ENCODE assay signal across 8 cellular contexts in genomic region chrX:106802388-106803275, GRCh38. TPM values are rescaled to one million over a fixed set of nuclear protein-coding genes. Genes with fewer than 3 reads are reported as not detected.
DNase-seq lines count a peak whose midpoint lies in the region; ATAC-seq, FAIRE-seq and TF ChIP-seq lines count a peak whose summit lies in the region.

Gene TBC1D8B, plus strand, starts transcription at chrX:106802673. Its CDS starts 181 bp downstream, at chrX:106802854.

- no peaks in the 10 kb centered on the region for H3K36me3 ChIP-seq in H1 (ENCODE audit: control insufficient read depth in 2 of 4, insufficient read depth in 4 of 4, low read length in 3 of 4)

- no peak within 1 kb of the TSS for H3K4ac ChIP-seq in H1 (replicated peaks; ENCODE audit: insufficient read length, low read depth, low read length)

- no peak within 1 kb of the TSS for H4K91ac ChIP-seq in H1 (replicated peaks; ENCODE audit: insufficient read length, low read length)

- peak within 1 kb of the TSS; percentile 46; the same call in 1 of the 2 replicates for H2BK15ac ChIP-seq in H1 (ENCODE audit: low read length)

- H2BK20ac ChIP-seq in H1 (ENCODE audit: low read length): no peak within 1 kb of the TSS

- no peak within 1 kb of the TSS for H3K27ac Mint-ChIP-seq in natural killer cell treated with Interleukin-12 subunit alpha and Interleukin-12 subunit beta and Interleukin-15 and Interleukin-18, amount 100 ng/mL, for 72 hours
- H3K27ac Mint-ChIP-seq in natural killer cell: no peak within 1 kb of the TSS
- peak within 1 kb of the TSS; percentile 83 for H3K27ac Mint-ChIP-seq in WTC11
- H3K27ac Mint-ChIP-seq in stimulated activated effector memory CD8-positive, alpha-beta T cell treated with anti-CD3 and anti-CD28 coated beads, Interleukin-12 subunit alpha, Interleukin-12 subunit beta, amount 100 ng/mL, for 72 hours: no peak within 1 kb of the TSS

- H2BK120ac ChIP-seq in H1 (replicated peaks; ENCODE audit: low read depth, low read length): no peak within 1 kb of the TSS

- H3K4me1 ChIP-seq in H1 (replicated peaks in 1 of 4; ENCODE audit: control insufficient read depth in 3 of 4, insufficient read depth in 4 of 4, low read length in 3 of 4): no peaks in the 10 kb centered on the region

- FAIRE-seq in H1 (lab: Jason Lieb, UNC): peak; percentile 91

- intact Hi-C loops in natural killer cell (cut with micrococcal nuclease) (no loop called here), lower leg skin (cut with DNase I; ENCODE audit: low total_unique reads) (no loop called here)

- H3K4me2 ChIP-seq in H1 (ENCODE audit: insufficient read depth in 1 of 2, low read depth in 2 of 2, low read length in 2 of 2): peak within 1 kb of the TSS; percentile 75 to 85

- H3K27ac ChIP-seq in H1 (ENCODE audit: low read depth, low read length): no peak within 1 kb of the TSS; the same call in 1 of the 2 replicates

- no peak within 1 kb of the TSS for H2AK5ac ChIP-seq in H1 (ENCODE audit: low read depth, low read length)

- H3K9me3 ChIP-seq in H1 (ENCODE audit: insufficient read depth in 2 of 2, low read depth in 1 of 2, low read length in 1 of 2): no peaks in the 10 kb centered on the region

- H3K23me2 ChIP-seq in H1 (ENCODE audit: low read depth, low read length): 0 out of 2 replicates have a peak, but pooled peaks cover 2% of the 10 kb centered on the region

- H3K9me3 Mint-ChIP-seq in natural killer cell treated with Interleukin-12 subunit alpha and Interleukin-12 subunit beta and Interleukin-15 and Interleukin-18, amount 100 ng/mL, for 72 hours: no peaks in the 10 kb centered on the region
- H3K9me3 Mint-ChIP-seq in natural killer cell (no peaks in the 10 kb centered on the region), WTC11 (no peaks in the 10 kb centered on the region)
- H3K9me3 Mint-ChIP-seq in stimulated activated effector memory CD8-positive, alpha-beta T cell treated with anti-CD3 and anti-CD28 coated beads, Interleukin-12 subunit alpha, Interleukin-12 subunit beta, amount 100 ng/mL, for 72 hours: no peaks in the 10 kb centered on the region

- peak within 1 kb of the TSS in 3 of 4 experiments; percentile 35 to 66 (median 48); a peak in 6 of 7 replicates for H3K9ac ChIP-seq in H1 (replicated peaks in 1 of 4; ENCODE audit: extremely low read depth in 1 of 4, low read depth in 3 of 4, low read length in 3 of 4)

- CTCF ChIA-PET in WTC11 (lab: Charles Lee) (no interaction called here), H1 (lab: Charles Lee; ENCODE audit: partially characterized antibody) (no interaction called here)

- H3K56ac ChIP-seq in H1 (replicated peaks; ENCODE audit: insufficient read length, low read depth, low read length): peak within 1 kb of the TSS; percentile 25

- peaks cover 36 to 38% of the 10 kb centered on the region in 2 donors for H3K27me3 Mint-ChIP-seq in natural killer cell treated with Interleukin-12 subunit alpha and Interleukin-12 subunit beta and Interleukin-15 and Interleukin-18, amount 100 ng/mL, for 72 hours
- H3K27me3 Mint-ChIP-seq in natural killer cell (ENCODE audit: low read depth in 2 of 2) (peaks cover 26 to 68% of the 10 kb centered on the region in 2 donors), WTC11 (ENCODE audit: low read depth) (peaks cover 27% of the 10 kb centered on the region)

- no peaks in the 10 kb centered on the region for H3K79me1 ChIP-seq in H1 (ENCODE audit: low read depth, low read length)

- H3K23ac ChIP-seq in H1 (ENCODE audit: insufficient read length): no peak within 1 kb of the TSS

- H3K27me3 ChIP-seq in H1 (replicated peaks in 1 of 4; ENCODE audit: control insufficient read depth in 3 of 4, extremely low read depth in 1 of 4, insufficient read depth in 3 of 4, low read length in 3 of 4): no peaks in the 10 kb centered on the region; a peak in 1 of 7 replicates

- H3K4me1 Mint-ChIP-seq in natural killer cell treated with Interleukin-12 subunit alpha and Interleukin-12 subunit beta and Interleukin-15 and Interleukin-18, amount 100 ng/mL, for 72 hours (ENCODE audit: low read depth in 2 of 2): no peaks in the 10 kb centered on the region
- H3K4me1 Mint-ChIP-seq in natural killer cell (no peaks in the 10 kb centered on the region), WTC11 (peaks cover 15% of the 10 kb centered on the region)
- H3K4me1 Mint-ChIP-seq in stimulated activated effector memory CD8-positive, alpha-beta T cell treated with anti-CD3 and anti-CD28 coated beads, Interleukin-12 subunit alpha, Interleukin-12 subunit beta, amount 100 ng/mL, for 72 hours: peaks cover 11% of the 10 kb centered on the region

- H4K20me1 ChIP-seq in H1 (replicated peaks in 1 of 2; ENCODE audit: control insufficient read depth in 1 of 2, insufficient read depth in 2 of 2, low read length in 2 of 2): no peaks in the 10 kb centered on the region

- no peaks in the 10 kb centered on the region for H3K79me2 ChIP-seq in H1 (ENCODE audit: control insufficient read depth in 1 of 2, insufficient read depth in 2 of 2, low read length in 2 of 2)

- H2BK5ac ChIP-seq in H1 (ENCODE audit: low read depth, low read length): peak within 1 kb of the TSS; percentile 66; the same call in 1 of the 2 replicates

- TF ChIP-seq EP300 in H1 (IDR thresholded peaks at IDR 0.05; ENCODE audit: borderline replicate concordance in 1 of 2, low read depth in 2 of 2, low read length in 2 of 2): no peak

- H3K4me3 Mint-ChIP-seq in natural killer cell treated with Interleukin-12 subunit alpha and Interleukin-12 subunit beta and Interleukin-15 and Interleukin-18, amount 100 ng/mL, for 72 hours: peak within 1 kb of the TSS; percentile 70
- H3K4me3 Mint-ChIP-seq in natural killer cell (no peak within 1 kb of the TSS), WTC11 (peak within 1 kb of the TSS; percentile 88)
- H3K4me3 Mint-ChIP-seq in stimulated activated effector memory CD8-positive, alpha-beta T cell treated with anti-CD3 and anti-CD28 coated beads, Interleukin-12 subunit alpha, Interleukin-12 subunit beta, amount 100 ng/mL, for 72 hours: peak within 1 kb of the TSS; percentile 75

- H3K36me3 Mint-ChIP-seq in natural killer cell treated with Interleukin-12 subunit alpha and Interleukin-12 subunit beta and Interleukin-15 and Interleukin-18, amount 100 ng/mL, for 72 hours: no peaks in the 10 kb centered on the region
- H3K36me3 Mint-ChIP-seq in natural killer cell (no peaks in the 10 kb centered on the region), WTC11 (no peaks in the 10 kb centered on the region)
- H3K36me3 Mint-ChIP-seq in stimulated activated effector memory CD8-positive, alpha-beta T cell treated with anti-CD3 and anti-CD28 coated beads, Interleukin-12 subunit alpha, Interleukin-12 subunit beta, amount 100 ng/mL, for 72 hours: no peaks in the 10 kb centered on the region

- H3K14ac ChIP-seq in H1 (ENCODE audit: insufficient read length): no peak within 1 kb of the TSS

- TF ChIP-seq CTCF in natural killer cell (IDR thresholded peaks at IDR 0.05): no peak
- TF ChIP-seq CTCF in WTC11 (IDR thresholded peaks at IDR 0.05): no peak
- no peak for TF ChIP-seq CTCF in H1 (IDR thresholded peaks at IDR 0.05; ENCODE audit: control extremely low read depth in 1 of 3, insufficient read depth in 1 of 3, low read depth in 1 of 3, low read length in 3 of 3)
- no peak for TF ChIP-seq CTCF in lower leg skin (IDR thresholded peaks at IDR 0.05)

- H3K4me3 ChIP-seq in H1 (ENCODE audit: extremely low read depth in 1 of 4, insufficient read depth in 2 of 4, low read depth in 3 of 4, low read length in 4 of 4): peak within 1 kb of the TSS; percentile 52 to 90 (median 82)
- H3K4me3 ChIP-seq in lower leg skin (ENCODE audit: low read depth, poor library complexity, severe bottlenecking): peak within 1 kb of the TSS; percentile 33

- H2BK12ac ChIP-seq in H1 (ENCODE audit: low read depth, low read length): peak within 1 kb of the TSS; percentile 50; the same call in 1 of the 2 replicates

- DNase-seq in natural killer cell treated with Interleukin-12 subunit alpha and Interleukin-12 subunit beta and Interleukin-15 and Interleukin-18, amount 100 ng/mL, for 72 hours (ENCODE audit: low spot score): no peak
- no peak for DNase-seq in natural killer cell
- DNase-seq in NCI-H1694 treated with DMSO at 0.1 percent for 48 hours (lab: John Stamatoyannopoulos, UW): peak; percentile 55
- DNase-seq in WTC11 (ENCODE audit: low spot score): peak; percentile 70
- peak; percentile 39 to 55 for DNase-seq in H1 (ENCODE audit: low read depth in 1 of 2, low spot score in 2 of 2)
- DNase-seq in lower leg skin (ENCODE audit: low spot score in 2 of 2): peak; percentile 74 to 94
- no peak for DNase-seq in stimulated activated effector memory CD8-positive, alpha-beta T cell treated with anti-CD3 and anti-CD28 coated beads, Interleukin-12 subunit alpha, Interleukin-12 subunit beta, amount 100 ng/mL, for 72 hours (ENCODE audit: low spot score in 2 of 2)

- POLR2A ChIA-PET in WTC11 (lab: Charles Lee) (no interaction called here), H1 (lab: Charles Lee; ENCODE audit: partially characterized antibody) (no interaction called here)

- H4K8ac ChIP-seq in H1 (ENCODE audit: extremely low read depth, insufficient read depth, low read length): 0 out of 2 replicates have a peak within 1 kb of the TSS, but pooled peaks have one; percentile 18

- H4K5ac ChIP-seq in H1 (ENCODE audit: insufficient read length, low read depth, low read length): no peak within 1 kb of the TSS

- 1% methylated on average over 25 of the region's 36 CpGs; no CpG with 5 or more reads in 1 of the 2 experiments for WGBS in H1 (ENCODE audit: extremely low coverage in 1 of 2, insufficient coverage in 1 of 2, insufficient read length in 1 of 2, insufficient replicate concordance in 2 of 2, low coverage in 1 of 2, low lambda C conversion rate in 2 of 2, missing lambda C conversion rate in 1 of 2), 2 experiments
- 0 to 31% methylated on average over 32 to 35 of the region's 36 CpGs for WGBS in lower leg skin, 2 donors

- peak in 1 of 2 donors; percentile 48 for ATAC-seq in natural killer cell treated with Interleukin-12 subunit alpha and Interleukin-12 subunit beta and Interleukin-15 and Interleukin-18, amount 100 ng/mL, for 72 hours
- ATAC-seq in natural killer cell (no peak), HG02759 (IDR thresholded peaks at IDR 0.05; ENCODE audit: unreplicated experiment) (peak; percentile 97), WTC11 (peak; percentile 96)
- peak; percentile 74 for ATAC-seq in stimulated activated effector memory CD8-positive, alpha-beta T cell treated with anti-CD3 and anti-CD28 coated beads, Interleukin-12 subunit alpha, Interleukin-12 subunit beta, amount 100 ng/mL, for 72 hours

- TF ChIP-seq RAD21 in H1 (IDR thresholded peaks at IDR 0.05 in 1 of 2, conservative IDR thresholded peaks at IDR 0.05 in 1 of 2; ENCODE audit: low read depth in 2 of 2, low read length in 2 of 2): no peak

- peak within 1 kb of the TSS; percentile 62 for H2AFZ ChIP-seq in H1 (ENCODE audit: low read length)

- TF ChIP-seq POLR2A in H1 (IDR thresholded peaks at IDR 0.05; ENCODE audit: control extremely low read depth in 1 of 2, low read depth in 2 of 2, low read length in 2 of 2) (peak in 1 of 2 experiments; percentile 20; a peak in 1 of 3 replicates), lower leg skin (IDR thresholded peaks at IDR 0.05) (no peak)

- peak within 1 kb of the TSS; percentile 28; the same call in 1 of the 2 replicates for H3K18ac ChIP-seq in H1 (ENCODE audit: extremely low read depth, low read length)

RNA-seq across cellular contexts. Expression of gene TBC1D8B, which starts in this region (rescaled TPM):
- under 1 TPM; 0.31 to 0.56 TPM for total RNA-seq in natural killer cell treated with Interleukin-12 subunit alpha and Interleukin-12 subunit beta and Interleukin-15 and Interleukin-18, amount 100 ng/mL, for 72 hours
- total RNA-seq in natural killer cell (under 1 TPM; 0.12 to 0.18 (median 0.13) TPM), WTC11 (2021) (5.8 to 6.3 TPM (median 6.3 TPM) in 3 replicates), lower leg skin (1 to 10 TPM; 1.8 to 3.0 (median 2.3) TPM)
- total RNA-seq in H1 (2021; fragmentation: NEBNext Ultra II Directional; extraction: Animal tissue kit (Norgen Biotek cat#: 25700)): 7.8 and 8.4 TPM in 2 replicates
- 0.71 and 0.91 TPM in 2 replicates for polyA plus RNA-seq in H1 (2011; rRNA removed)
- polyA plus RNA-seq in H1 (2011; cell fraction: cytosol; rRNA removed): 2.0 TPM
- polyA plus RNA-seq in H1 (2011; cell fraction: nucleus; rRNA removed): 1.5 TPM
- 2.3 to 6.0 TPM (median 3.3 TPM) in 4 replicates for polyA plus RNA-seq in H1 (2012, experiment 1 of 2)
- 0.18 TPM for polyA plus RNA-seq in H1 (2012, experiment 2 of 2)
- 9.3 TPM for polyA plus RNA-seq in H1 (2013, experiment 1 of 2)
- polyA plus RNA-seq in H1 (2013, experiment 2 of 2): 7.7 TPM
- polyA minus RNA-seq in H1 (2011; rRNA and poly(A)+ RNA removed): 2.3 and 3.1 TPM in 2 replicates
- 4.8 TPM for polyA minus RNA-seq in H1 (2011; cell fraction: cytosol; rRNA and poly(A)+ RNA removed)
- polyA minus RNA-seq in H1 (2011; cell fraction: nucleus; rRNA and poly(A)+ RNA removed): 10.3 TPM

Comparison
In these comparisons a context has a peak if more than half of its experiments do, and no peak if none do; other contexts are left out.
1. ATAC-seq: peak in HG02759 (single experiment), WTC11 (single experiment) and stimulated activated effector memory CD8-positive, alpha-beta T cell treated with anti-CD3 and anti-CD28 coated beads, Interleukin-12 subunit alpha, Interleukin-12 subunit beta, amount 100 ng/mL, for 72 hours (single experiment); none in natural killer cell (0 of 3).
2. DNase-seq: peak in NCI-H1694 treated with DMSO at 0.1 percent for 48 hours (single experiment), WTC11 (single experiment), H1 (2 of 2) and lower leg skin (2 of 2); none in natural killer cell treated with Interleukin-12 subunit alpha and Interleukin-12 subunit beta and Interleukin-15 and Interleukin-18, amount 100 ng/mL, for 72 hours (single experiment), natural killer cell (single experiment) and stimulated activated effector memory CD8-positive, alpha-beta T cell treated with anti-CD3 and anti-CD28 coated beads, Interleukin-12 subunit alpha, Interleukin-12 subunit beta, amount 100 ng/mL, for 72 hours (0 of 2).